ENCODE assay signal across 12 cellular contexts in genomic region chr1:153549741-153550397, GRCh38. TPM values are rescaled to one million over a fixed set of nuclear protein-coding genes. Genes with fewer than 3 reads are reported as not detected.
DNase-seq lines count a peak whose midpoint lies in the region; ATAC-seq and TF ChIP-seq lines count a peak whose summit lies in the region.
"Had no signal": no experiment of that assay in that cellular context is flagged by ENCODE, and none has a peak within 500 bp of the region (broad histone marks: within the 10 kb centered on the region; RNA-seq: fewer than 3 reads in every experiment).

No MANE protein-coding gene starts in this region.

- H3F3A ChIP-seq in neural progenitor cell (ENCODE audit: low read depth) = no peaks in the 10 kb centered on the region

- no peaks in the 10 kb centered on the region for H3K9me3 ChIP-seq in heart left ventricle
- H3K9me3 ChIP-seq in neural progenitor cell (ENCODE audit: low read depth) = no peaks in the 10 kb centered on the region
- no peaks in the 10 kb centered on the region for H3K9me3 ChIP-seq in upper lobe of right lung

- H3K27me3 ChIP-seq in heart left ventricle = no peaks in the 10 kb centered on the region
- no peaks in the 10 kb centered on the region for H3K27me3 ChIP-seq in neural progenitor cell
- no peaks in the 10 kb centered on the region for H3K27me3 ChIP-seq in upper lobe of right lung

- H3K4me3 Mint-ChIP-seq in neural progenitor cell = no peak overlapping the region
- no peak overlapping the region for H3K4me3 Mint-ChIP-seq in activated T-cell treated with anti-CD3 and anti-CD28 coated beads, Interleukin-2, amount 50 U/mL, for 4 hours
- H3K4me3 Mint-ChIP-seq: activated naive CD8-positive, alpha-beta T cell treated with anti-CD3 and anti-CD28 coated beads, Interleukin-2, amount 50 U/mL, for 24 hours had no signal

- 71 to 74% (median 71%) methylated on average over 6 of the region's 6 CpGs for WGBS in heart left ventricle, 4 donors

- no peak for TF ChIP-seq POLR2A in heart left ventricle (IDR thresholded peaks at IDR 0.05)

- no peaks in the 10 kb centered on the region for H3K36me3 Mint-ChIP-seq in neural progenitor cell
- no peaks in the 10 kb centered on the region for H3K36me3 Mint-ChIP-seq in activated T-cell treated with anti-CD3 and anti-CD28 coated beads, Interleukin-2, amount 50 U/mL, for 4 hours (ENCODE audit: insufficient read depth)

- H3K27ac ChIP-seq in heart left ventricle (peak overlapping the region in 11 of 12 donors; percentile 29 to 83 (median 68)), coronary artery (peak overlapping the region; percentile 62 to 96), neural progenitor cell (no peak overlapping the region), upper lobe of right lung (peak overlapping the region; percentile 36)

- H3K79me2 ChIP-seq in neural progenitor cell (ENCODE audit: low read depth) = no peaks in the 10 kb centered on the region

- H3K9ac ChIP-seq in neural progenitor cell = no peak overlapping the region

- H3K27ac Mint-ChIP-seq in neural progenitor cell = no peak overlapping the region
- H3K27ac Mint-ChIP-seq: activated naive CD8-positive, alpha-beta T cell treated with anti-CD3 and anti-CD28 coated beads, Interleukin-2, amount 50 U/mL, for 24 hours had no signal

- intact Hi-C loops in heart left ventricle (cut with DNase I) = no loop called here
- intact Hi-C loops in Right ventricle myocardium superior (cut with DNase I) = no loop called here
- intact Hi-C loops in upper lobe of right lung (cut with DNase I) = no loop called here

- H2AFZ ChIP-seq in neural progenitor cell (replicated peaks) = peak overlapping the region; percentile 2

- ATAC-seq in heart left ventricle = no peak
- ATAC-seq in Right ventricle myocardium superior (ENCODE audit: poor library complexity) = no peak
- ATAC-seq in upper lobe of right lung = no peak
- no peak for ATAC-seq in activated T-cell treated with anti-CD3 and anti-CD28 coated beads, Interleukin-2, amount 50 U/mL, for 4 hours
- ATAC-seq: activated naive CD8-positive, alpha-beta T cell treated with anti-CD3 and anti-CD28 coated beads, Interleukin-2, amount 50 U/mL, for 24 hours had no signal

- peaks cover 11 to 83% (median 54%) of the 10 kb centered on the region in 12 donors for H3K4me1 ChIP-seq in heart left ventricle
- peaks cover 25% of the 10 kb centered on the region for H3K4me1 ChIP-seq in neural progenitor cell
- H3K4me1 ChIP-seq in upper lobe of right lung = peaks cover 53% of the 10 kb centered on the region

- no peaks in the 10 kb centered on the region for H3K9me3 Mint-ChIP-seq in neural progenitor cell
- H3K9me3 Mint-ChIP-seq in activated T-cell treated with anti-CD3 and anti-CD28 coated beads, Interleukin-2, amount 50 U/mL, for 4 hours = no peaks in the 10 kb centered on the region
- H3K9me3 Mint-ChIP-seq: activated naive CD8-positive, alpha-beta T cell treated with anti-CD3 and anti-CD28 coated beads, Interleukin-2, amount 50 U/mL, for 24 hours had no signal

- peaks cover 17% of the 10 kb centered on the region for H3K27me3 Mint-ChIP-seq in neural progenitor cell (ENCODE audit: insufficient read depth, low read depth)
- no peaks in the 10 kb centered on the region for H3K27me3 Mint-ChIP-seq in activated T-cell treated with anti-CD3 and anti-CD28 coated beads, Interleukin-2, amount 50 U/mL, for 4 hours (ENCODE audit: low read depth)
- H3K27me3 Mint-ChIP-seq: activated naive CD8-positive, alpha-beta T cell treated with anti-CD3 and anti-CD28 coated beads, Interleukin-2, amount 50 U/mL, for 24 hours had no signal

- no peaks in the 10 kb centered on the region for H3K36me3 ChIP-seq in heart left ventricle
- H3K36me3 ChIP-seq in neural progenitor cell = no peaks in the 10 kb centered on the region
- H3K36me3 ChIP-seq in upper lobe of right lung = no peaks in the 10 kb centered on the region

- peaks cover 62% of the 10 kb centered on the region for H3K4me1 Mint-ChIP-seq in neural progenitor cell
- peaks cover 27% of the 10 kb centered on the region for H3K4me1 Mint-ChIP-seq in activated T-cell treated with anti-CD3 and anti-CD28 coated beads, Interleukin-2, amount 50 U/mL, for 4 hours (ENCODE audit: low read depth)

- peak in 1 of 5 donors; percentile 18 for DNase-seq in heart left ventricle
- DNase-seq in Right ventricle myocardium superior = no peak
- no peak for DNase-seq in coronary artery (ENCODE audit: low spot score)
- no peak for DNase-seq in neural progenitor cell (ENCODE audit: low spot score)
- DNase-seq in upper lobe of right lung = peak; percentile 62
- DNase-seq in NCI-H524 (lab: John Stamatoyannopoulos, UW) = no peak
- no peak for DNase-seq in activated T-cell treated with anti-CD3 and anti-CD28 coated beads, Interleukin-2, amount 50 U/mL, for 4 hours
- no peak for DNase-seq in NCI-H345 (lab: John Stamatoyannopoulos, UW)
- DNase-seq: activated naive CD8-positive, alpha-beta T cell treated with anti-CD3 and anti-CD28 coated beads, Interleukin-2, amount 50 U/mL, for 24 hours; effector CD4-positive, alpha-beta T cell; mesendoderm had no signal

- no peaks in the 10 kb centered on the region for H4K20me1 ChIP-seq in neural progenitor cell (ENCODE audit: low read depth)

- no peak overlapping the region for H3K4me2 ChIP-seq in neural progenitor cell

- no peak overlapping the region for H3K4me3 ChIP-seq in heart left ventricle
- H3K4me3 ChIP-seq in coronary artery = no peak overlapping the region
- H3K4me3 ChIP-seq in neural progenitor cell = no peak overlapping the region
- no peak overlapping the region for H3K4me3 ChIP-seq in upper lobe of right lung

- peak in 1 of 12 donors; percentile 1 for TF ChIP-seq CTCF in heart left ventricle (IDR thresholded peaks at IDR 0.05)
- TF ChIP-seq CTCF in coronary artery (IDR thresholded peaks at IDR 0.05) = no peak
- TF ChIP-seq CTCF in neural progenitor cell (IDR thresholded peaks at IDR 0.05) = no peak
- TF ChIP-seq CTCF in upper lobe of right lung (IDR thresholded peaks at IDR 0.05) = no peak

RNA-seq across cellular contexts. Expression of gene S100A3, which starts 0.8 kb away (rescaled TPM):
- 1 to 10 TPM in 4 of 9 donors, under 1 TPM in 3, not detected in 2; 0.57 to 5.9 (median 1.1) TPM for total RNA-seq in heart left ventricle
- polyA plus RNA-seq in heart left ventricle = 1 to 10 TPM; 1.6 to 5.2 TPM
- total RNA-seq in Right ventricle myocardium superior = 0.70 TPM
- not detected in 2 replicates for total RNA-seq in neural progenitor cell (ENCODE audit: low replicate concordance)
- 1.3 TPM for total RNA-seq in upper lobe of right lung
- not detected for total RNA-seq in activated T-cell treated with anti-CD3 and anti-CD28 coated beads, Interleukin-2, amount 50 U/mL, for 4 hours
- total RNA-seq: activated CD8-positive, alpha-beta memory T cell treated with anti-CD3 and anti-CD28 coated beads for 36 hours had no signal

RNA-seq across cellular contexts. Expression of gene S100A4, which starts 4.3 kb away (rescaled TPM):
- 100 to 1,000 TPM in 4 of 9 donors, 10 to 100 TPM in 5; 56.9 to 214 (median 96.1) TPM for total RNA-seq in heart left ventricle
- polyA plus RNA-seq in heart left ventricle = 100 to 1,000 TPM; 214 to 398 TPM
- total RNA-seq in Right ventricle myocardium superior = 130 TPM
- 22.4 and 34.3 TPM in 2 replicates for total RNA-seq in neural progenitor cell (ENCODE audit: low replicate concordance)
- total RNA-seq in upper lobe of right lung = 377 TPM
- 10 to 100 TPM; 19.6 to 40.3 (median 21.7) TPM for total RNA-seq in activated T-cell treated with anti-CD3 and anti-CD28 coated beads, Interleukin-2, amount 50 U/mL, for 4 hours

RNA-seq across cellular contexts. Expression of gene S100A5, which starts 9.1 kb away (rescaled TPM):
- total RNA-seq in heart left ventricle = not detected
- not detected for polyA plus RNA-seq in heart left ventricle
- total RNA-seq in Right ventricle myocardium superior = not detected
- not detected in 2 replicates for total RNA-seq in neural progenitor cell (ENCODE audit: low replicate concordance)
- total RNA-seq in upper lobe of right lung = not detected
- total RNA-seq in activated T-cell treated with anti-CD3 and anti-CD28 coated beads, Interleukin-2, amount 50 U/mL, for 4 hours = 1 to 10 TPM in 1 of 3 donors, under 1 TPM in 2; 0.74 to 2.5 (median 0.95) TPM

RNA-seq across cellular contexts. Expression of gene S100A6, which starts 14.1 kb away (rescaled TPM):
- total RNA-seq in heart left ventricle = 100 to 1,000 TPM; 157 to 415 (median 301) TPM
- polyA plus RNA-seq in heart left ventricle = 1,000 to 10,000 TPM in 1 of 2 donors, 100 to 1,000 TPM in 1; 371 to 1,213 TPM
- total RNA-seq in Right ventricle myocardium superior = 260 TPM
- 0.34 TPM in 1 of 2 replicates, not detected in the other for total RNA-seq in neural progenitor cell (ENCODE audit: low replicate concordance)
- 1,046 TPM for total RNA-seq in upper lobe of right lung
- total RNA-seq in activated T-cell treated with anti-CD3 and anti-CD28 coated beads, Interleukin-2, amount 50 U/mL, for 4 hours = 100 to 1,000 TPM; 133 to 188 (median 134) TPM

RNA-seq across cellular contexts. Expression of gene S100A2, which starts 15.8 kb away (rescaled TPM):
- total RNA-seq in heart left ventricle = 1 to 10 TPM in 8 of 9 donors, not detected in 1; 1.3 to 4.0 (median 2.4) TPM
- 1 to 10 TPM; 2.8 to 5.1 TPM for polyA plus RNA-seq in heart left ventricle
- 2.3 TPM for total RNA-seq in Right ventricle myocardium superior
- total RNA-seq in neural progenitor cell (ENCODE audit: low replicate concordance) = not detected in 2 replicates
- total RNA-seq in upper lobe of right lung = 5.6 TPM
- 1 to 10 TPM in 1 of 3 donors, under 1 TPM in 2; 0.40 to 1.2 (median 0.76) TPM for total RNA-seq in activated T-cell treated with anti-CD3 and anti-CD28 coated beads, Interleukin-2, amount 50 U/mL, for 4 hours
